Comparison of ENCODE assay signal across 8 cellular contexts in the genomic region with DNA sequence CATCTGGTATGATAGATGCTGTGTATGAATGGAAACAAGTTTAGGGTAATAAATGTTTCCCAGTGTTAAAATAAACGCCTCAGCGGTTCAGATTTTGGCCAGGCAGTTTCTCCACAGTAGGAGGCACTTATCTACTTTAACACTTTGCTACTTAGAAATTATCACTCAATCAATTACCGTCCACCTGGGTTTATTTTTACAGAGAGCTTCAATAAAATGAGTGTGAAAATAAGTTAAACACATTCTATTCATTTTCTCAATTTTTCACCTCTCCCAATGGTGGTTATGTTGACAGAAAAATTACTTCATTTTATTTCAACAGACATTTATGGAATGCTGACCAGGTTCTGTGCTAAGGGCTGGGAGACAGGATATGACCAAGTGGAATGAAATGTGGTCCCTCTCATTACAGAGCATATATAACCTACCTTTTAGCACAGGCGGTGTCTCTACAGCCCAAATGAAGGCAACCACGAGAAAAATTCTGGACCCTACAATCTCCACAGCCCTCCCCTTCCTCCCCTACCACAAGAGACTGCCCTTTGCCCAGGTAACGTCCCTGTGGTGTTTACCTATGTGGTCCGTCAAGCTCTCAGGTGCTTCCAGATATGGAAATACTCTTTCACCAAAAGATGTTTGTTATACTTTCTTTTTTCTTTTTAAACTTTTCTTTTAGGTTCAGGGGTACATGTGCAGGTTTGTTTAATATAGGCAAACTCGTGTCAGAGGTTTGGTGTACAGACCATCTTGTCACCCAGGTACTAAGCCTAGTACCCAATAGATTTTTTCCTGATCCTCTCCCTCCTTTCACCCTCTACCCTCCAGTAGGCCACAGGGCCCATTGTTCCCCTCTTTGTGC.
DNase-seq lines count a peak whose midpoint lies in the region; ATAC-seq and TF ChIP-seq lines count a peak whose summit lies in the region.
"Had no signal": no experiment of that assay in that cellular context is flagged by ENCODE, and none has a peak within 500 bp of the region (broad histone marks: within the 10 kb centered on the region; RNA-seq: fewer than 3 reads in every experiment).

No MANE protein-coding gene starts in this region.

- no peak overlapping the region for H3K9ac ChIP-seq in HCT116 (ENCODE audit: low read length)

- CTCF ChIA-PET in HCT116 (lab: Charles Lee), result interaction anchor here (0.6 to 1.6 kb wide), 2 partner anchors 46 to 230 kb away, joined by 3 to 5 read pairs; no protein-coding TSS in a partner anchor
- CTCF ChIA-PET in CD4-positive, alpha-beta T cell (lab: Charles Lee), result no interaction called here
- CTCF ChIA-PET in naive thymus-derived CD4-positive, alpha-beta T cell (lab: Charles Lee), result no interaction called here

- H3K4me3 ChIP-seq in HCT116 (replicated peaks in 1 of 2; ENCODE audit: low read depth in 1 of 2, low read length in 2 of 2) (peak overlapping the region in 1 of 2 experiments; percentile 1; a peak in 1 of 4 replicates), fibroblast of pulmonary artery (replicated peaks; ENCODE audit: low read depth, low read length) (no peak overlapping the region)
- no peak overlapping the region for H3K4me3 ChIP-seq in naive thymus-derived CD4-positive, alpha-beta T cell (ENCODE audit: low read length)

- no peak for DNase-seq in HCT116 (ENCODE audit: low read depth, low spot score)
- peak; percentile 52 for DNase-seq in RPMI7951 (ENCODE audit: low read depth)
- peak; percentile 81 for DNase-seq in fibroblast of pulmonary artery (ENCODE audit: low read depth)
- peak; percentile 71 for DNase-seq in renal cortical epithelial cell (ENCODE audit: low read depth)
- DNase-seq in CD4-positive, alpha-beta T cell, result no peak
- no peak for DNase-seq in naive thymus-derived CD4-positive, alpha-beta T cell
- DNase-seq: NCI-H1694 had no signal

- POLR2A ChIA-PET in HCT116 (lab: Charles Lee), result interaction anchor here (1.1 kb wide), 1 partner anchor 12 kb away, joined by 4 read pairs; no protein-coding TSS in a partner anchor
- POLR2A ChIA-PET in CD4-positive, alpha-beta T cell (lab: Charles Lee), result no interaction called here
- POLR2A ChIA-PET in naive thymus-derived CD4-positive, alpha-beta T cell (lab: Charles Lee), result no interaction called here

- TF ChIP-seq CTCF in HCT116 (IDR thresholded peaks at IDR 0.05 in 2 of 3, conservative IDR thresholded peaks at IDR 0.05 in 1 of 3; ENCODE audit: borderline replicate concordance in 1 of 3, insufficient read depth in 1 of 3, low read depth in 2 of 3, low read length in 2 of 3) (no peak), fibroblast of pulmonary artery (IDR thresholded peaks at IDR 0.05; ENCODE audit: low read length, missing control alignments) (no peak)
- no peak for TF ChIP-seq CTCF in CD4-positive, alpha-beta T cell (IDR thresholded peaks at IDR 0.05)

- no peaks in the 10 kb centered on the region for H3K79me2 ChIP-seq in HCT116 (ENCODE audit: insufficient read depth, low read length)

- no peaks in the 10 kb centered on the region for H4K20me1 ChIP-seq in HCT116 (ENCODE audit: insufficient read depth)

- H3K4me1 Mint-ChIP-seq in CD4-positive, alpha-beta T cell (ENCODE audit: low read depth), result peaks cover 15% of the 10 kb centered on the region
- peaks cover 5 to 34% (median 17%) of the 10 kb centered on the region in 7 donors for H3K4me1 Mint-ChIP-seq in naive thymus-derived CD4-positive, alpha-beta T cell

- peak overlapping the region; percentile 47 for H3K4me2 ChIP-seq in HCT116 (ENCODE audit: low read length)

- no peaks in the 10 kb centered on the region for H3K36me3 ChIP-seq in HCT116 (ENCODE audit: control insufficient read depth in 1 of 2, insufficient read depth in 2 of 2, low read length in 2 of 2)
- H3K36me3 ChIP-seq in naive thymus-derived CD4-positive, alpha-beta T cell (ENCODE audit: control insufficient read depth in 2 of 3, insufficient read depth in 3 of 3, low read length in 3 of 3), result no peaks in the 10 kb centered on the region

- H3K9me3 Mint-ChIP-seq in CD4-positive, alpha-beta T cell, result no peaks in the 10 kb centered on the region
- H3K9me3 Mint-ChIP-seq in naive thymus-derived CD4-positive, alpha-beta T cell, result no peaks in the 10 kb centered on the region

- TF ChIP-seq POLR2A in HCT116 (IDR thresholded peaks at IDR 0.05; ENCODE audit: borderline replicate concordance, extremely low read depth, insufficient read depth, insufficient read length), result no peak

- TF ChIP-seq RAD21 in HCT116 (IDR thresholded peaks at IDR 0.05; ENCODE audit: low read depth), result no peak

- H3K27ac Mint-ChIP-seq in CD4-positive, alpha-beta T cell, result no peak overlapping the region
- H3K27ac Mint-ChIP-seq in naive thymus-derived CD4-positive, alpha-beta T cell, result peak overlapping the region in 2 of 9 donors; percentile 43 to 63

- H3K27me3 Mint-ChIP-seq in CD4-positive, alpha-beta T cell, result no peaks in the 10 kb centered on the region
- H3K27me3 Mint-ChIP-seq in naive thymus-derived CD4-positive, alpha-beta T cell, result no peaks in the 10 kb centered on the region

- intact Hi-C loops in HCT116 (cut with micrococcal nuclease), result no loop called here
- intact Hi-C loops in CD4-positive, alpha-beta T cell (cut with DNase I, micrococcal nuclease), result no loop called here
- intact Hi-C loops in naive thymus-derived CD4-positive, alpha-beta T cell (cut with micrococcal nuclease), result no loop called here

- BruUV-seq in HCT116 (replicated peaks; lab: Mats Ljungman, UMichigan), result no TSS peak

- RAD21 ChIA-PET in HCT116 (lab: Charles Lee; ENCODE audit: low non-redundant PET in 1 of 2, low total read pairs in 2 of 2, uncharacterized antibody in 2 of 2, unreplicated experiment in 2 of 2), result no interaction called here

- peaks cover 11 to 27% of the 10 kb centered on the region in 2 experiments; a peak in 3 of 4 replicates for H3K4me1 ChIP-seq in HCT116 (ENCODE audit: control insufficient read depth in 1 of 2, insufficient read depth in 2 of 2, low read length in 2 of 2)
- no peaks in the 10 kb centered on the region for H3K4me1 ChIP-seq in naive thymus-derived CD4-positive, alpha-beta T cell (ENCODE audit: control insufficient read depth in 2 of 2, insufficient read depth in 2 of 2, low read length in 2 of 2)

- H3K27me3 ChIP-seq in HCT116 (ENCODE audit: insufficient read depth, low read length), result no peaks in the 10 kb centered on the region
- no peaks in the 10 kb centered on the region for H3K27me3 ChIP-seq in CD4-positive, alpha-beta T cell (ENCODE audit: control insufficient read depth, insufficient read depth, low read length)
- H3K27me3 ChIP-seq in naive thymus-derived CD4-positive, alpha-beta T cell (ENCODE audit: control insufficient read depth in 2 of 2, insufficient read depth in 2 of 2, low read length in 2 of 2), result no peaks in the 10 kb centered on the region

- H2AFZ ChIP-seq in HCT116 (ENCODE audit: low read depth, low read length, poor library complexity, severe bottlenecking), result no peak overlapping the region

- H3K4me3 Mint-ChIP-seq in CD4-positive, alpha-beta T cell, result no peak overlapping the region
- H3K4me3 Mint-ChIP-seq in naive thymus-derived CD4-positive, alpha-beta T cell, result no peak overlapping the region

- H3K27ac ChIP-seq in HCT116 (ENCODE audit: low read depth, low read length), result no peak overlapping the region
- H3K27ac ChIP-seq in CD4-positive, alpha-beta T cell (ENCODE audit: low read depth, low read length), result no peak overlapping the region
- no peak overlapping the region for H3K27ac ChIP-seq in naive thymus-derived CD4-positive, alpha-beta T cell (ENCODE audit: low read depth, low read length)

- ATAC-seq in HCT116 (peak; percentile 48; the same call in 1 of the 2 replicates), GM21423 (IDR thresholded peaks at IDR 0.05; ENCODE audit: unreplicated experiment) (no peak)
- ATAC-seq in CD4-positive, alpha-beta T cell (ENCODE audit: poor library complexity), result no peak
- no peak for ATAC-seq in naive thymus-derived CD4-positive, alpha-beta T cell

- no peaks in the 10 kb centered on the region for H3K36me3 Mint-ChIP-seq in CD4-positive, alpha-beta T cell (ENCODE audit: low read depth)
- peaks cover 0 to 33% (median 12%) of the 10 kb centered on the region in 5 donors for H3K36me3 Mint-ChIP-seq in naive thymus-derived CD4-positive, alpha-beta T cell

- no peaks in the 10 kb centered on the region for H3K9me2 ChIP-seq in HCT116 (ENCODE audit: insufficient read depth)

- H3K9me3 ChIP-seq in HCT116 (ENCODE audit: control insufficient read depth in 1 of 2, insufficient read depth in 1 of 2, low read depth in 1 of 2, low read length in 2 of 2), result no peaks in the 10 kb centered on the region
- H3K9me3 ChIP-seq in CD4-positive, alpha-beta T cell (ENCODE audit: control insufficient read depth, low read length), result no peaks in the 10 kb centered on the region
- H3K9me3 ChIP-seq in naive thymus-derived CD4-positive, alpha-beta T cell (ENCODE audit: control insufficient read depth in 2 of 3, low read length in 3 of 3), result no peaks in the 10 kb centered on the region

TF ChIP-seq in HCT116, 20 proteins besides CTCF, POLR2A, EP300 and RAD21 (continues in another document):
- no peak for TF ChIP-seq POLR2AphosphoS5 (IDR thresholded peaks at IDR 0.05; ENCODE audit: low read depth, low read length)
- TF ChIP-seq ZFX (IDR thresholded peaks at IDR 0.05), result no peak
- TF ChIP-seq ELF1 (IDR thresholded peaks at IDR 0.05; ENCODE audit: borderline replicate concordance, low read depth), result no peak
- no peak for TF ChIP-seq JUND (IDR thresholded peaks at IDR 0.05)
- TF ChIP-seq SIN3A (IDR thresholded peaks at IDR 0.05; ENCODE audit: low read depth), result no peak
- TF ChIP-seq EZH2 (IDR thresholded peaks at IDR 0.05), result no peak
- TF ChIP-seq EZH2phosphoT487 (IDR thresholded peaks at IDR 0.05; ENCODE audit: borderline replicate concordance), result no peak
- TF ChIP-seq SP1 (IDR thresholded peaks at IDR 0.05; ENCODE audit: low read depth), result no peak
- TF ChIP-seq ZNF274 (IDR thresholded peaks at IDR 0.05; ENCODE audit: low read depth, low read length), result no peak
- TF ChIP-seq FOSL1 (IDR thresholded peaks at IDR 0.05; ENCODE audit: low read depth), result no peak
- no peak for TF ChIP-seq EGR1 (IDR thresholded peaks at IDR 0.05; ENCODE audit: low read depth)
- TF ChIP-seq MAX (IDR thresholded peaks at IDR 0.05), result no peak
- no peak for TF ChIP-seq SRF (IDR thresholded peaks at IDR 0.05; ENCODE audit: low read depth)
- no peak for TF ChIP-seq YY1 (IDR thresholded peaks at IDR 0.05; ENCODE audit: extremely low read depth, insufficient replicate concordance, low read depth, low read length)
- no peak for TF ChIP-seq TCF7L2 (IDR thresholded peaks at IDR 0.05; ENCODE audit: borderline replicate concordance, extremely low read depth, insufficient read depth, insufficient read length)
- no peak for TF ChIP-seq CBX3 (IDR thresholded peaks at IDR 0.05; ENCODE audit: low read depth)

Comparison
In these comparisons a context has a peak if more than half of its experiments do, and no peak if none do; other contexts are left out.
1. DNase-seq: peak in RPMI7951 (single experiment), fibroblast of pulmonary artery (single experiment) and renal cortical epithelial cell (single experiment); none in HCT116 (single experiment), CD4-positive, alpha-beta T cell (0 of 10) and naive thymus-derived CD4-positive, alpha-beta T cell (0 of 9).